Comparison of ENCODE assay signal across 8 cellular contexts in the genomic region with DNA sequence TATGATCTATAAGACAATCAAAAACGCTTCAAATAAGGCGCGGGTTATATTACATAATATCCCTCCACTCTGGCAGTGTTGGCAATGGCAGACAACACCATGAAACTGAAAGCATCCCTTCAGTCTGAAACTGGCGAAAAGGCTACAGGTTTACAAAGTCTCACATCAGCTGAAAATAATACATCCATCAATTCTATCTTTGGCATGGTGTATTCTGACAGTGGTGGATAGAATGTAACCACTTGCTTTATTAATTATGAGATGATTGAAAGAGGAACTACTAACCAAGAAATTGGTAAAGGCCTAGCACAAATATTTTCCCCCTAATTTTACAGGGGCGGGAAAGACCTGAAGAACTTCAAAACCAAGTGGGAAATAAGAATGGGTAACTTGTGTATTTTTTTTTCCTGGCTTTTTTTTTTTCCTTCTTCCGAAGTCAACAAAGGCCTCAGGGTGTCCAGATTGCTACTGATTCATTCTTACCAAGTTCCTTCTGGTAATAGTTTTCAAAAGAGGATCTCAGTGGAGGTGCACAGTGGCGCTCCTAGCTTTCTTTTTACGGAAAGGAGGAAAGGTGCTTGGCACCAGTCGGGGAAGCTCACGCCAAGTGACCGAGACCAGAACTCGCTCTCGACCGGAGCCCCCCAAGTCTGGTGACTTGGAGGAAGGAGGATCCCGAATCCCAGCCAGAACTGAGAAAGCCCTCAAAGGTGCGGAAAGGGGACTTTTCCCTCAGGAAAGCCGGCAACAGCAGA. TPM values are rescaled to one million over a fixed set of nuclear protein-coding genes. Genes with fewer than 3 reads are reported as not detected.
DNase-seq lines count a peak whose midpoint lies in the region; ATAC-seq and TF ChIP-seq lines count a peak whose summit lies in the region.

No MANE protein-coding gene starts in this region.

- peak overlapping the region; percentile 90 for H3K9ac ChIP-seq in HUES64 (ENCODE audit: low read depth, low read length)

- peaks cover 19% of the 10 kb centered on the region for H3K36me3 ChIP-seq in HUES64 (ENCODE audit: insufficient read depth, low read length)
- peaks cover 0 to 3% of the 10 kb centered on the region in 2 donors for H3K36me3 ChIP-seq in psoas muscle (ENCODE audit: insufficient read depth in 1 of 2, low read depth in 1 of 2)

- intact Hi-C loops in activated CD8-positive, alpha-beta T cell treated with anti-CD3 and anti-CD28 coated beads for 36 hours (cut with micrococcal nuclease), result loop anchor here (5.0 kb wide), 1 partner anchor 153 kb away; a partner anchor contains a TSS
- intact Hi-C loops in psoas muscle (cut with DNase I), result loop anchor here (5.0 to 10.0 kb wide), 2 partner anchors 153 to 155 kb away; a partner anchor contains a TSS

- no peak for TF ChIP-seq CTCF in activated CD8-positive, alpha-beta T cell treated with anti-CD3 and anti-CD28 coated beads for 36 hours (IDR thresholded peaks at IDR 0.05)
- no peak for TF ChIP-seq CTCF in psoas muscle (IDR thresholded peaks at IDR 0.05)

- ATAC-seq in GM19372 (IDR thresholded peaks at IDR 0.05; ENCODE audit: low read depth, unreplicated experiment) (peak; percentile 5), psoas muscle (peak in 3 of 4 donors; percentile 10 to 13 (median 12))
- ATAC-seq in activated CD8-positive, alpha-beta T cell treated with anti-CD3 and anti-CD28 coated beads for 36 hours, result no peak

- CTCF ChIA-PET in activated CD8-positive, alpha-beta T cell treated with anti-CD3 and anti-CD28 coated beads for 36 hours (lab: Charles Lee), result interaction anchor here (0.7 to 3.3 kb wide), 14 partner anchors 13 to 165 kb away, joined by 3 to 23 read pairs (median 3); no protein-coding TSS in a partner anchor

- 20% methylated on average over 15 of the region's 17 CpGs for WGBS in HUES64
- 8 to 9% (median 9%) methylated on average over 17 of the region's 17 CpGs for WGBS in psoas muscle, 3 donors

- DNase-seq in EH (ENCODE audit: low read depth), result peak; percentile 21
- no peak for DNase-seq in activated CD8-positive, alpha-beta T cell treated with anti-CD3 and anti-CD28 coated beads for 36 hours
- peak; percentile 18 for DNase-seq in glomerular visceral epithelial cell (ENCODE audit: extremely low spot score)
- no peak for DNase-seq in psoas muscle
- DNase-seq in HPDE6-E6E7 (ENCODE audit: extremely low spot score), result no peak
- no peak for DNase-seq in activated effector memory CD4-positive, alpha-beta T cell treated with anti-CD3 and anti-CD28 coated beads, Interleukin-2, amount 50 U/mL, for 16 hours

- peaks cover 51% of the 10 kb centered on the region for H3K4me1 Mint-ChIP-seq in activated CD8-positive, alpha-beta T cell treated with anti-CD3 and anti-CD28 coated beads for 36 hours (ENCODE audit: low read depth)

- peak overlapping the region; percentile 98 for H3K4me3 ChIP-seq in HUES64 (ENCODE audit: low read length)
- peak overlapping the region; percentile 96 for H3K4me3 ChIP-seq in psoas muscle

- no peaks in the 10 kb centered on the region for H3K9me3 Mint-ChIP-seq in activated CD8-positive, alpha-beta T cell treated with anti-CD3 and anti-CD28 coated beads for 36 hours

- peak overlapping the region; percentile 74 for H3K27ac ChIP-seq in HUES64 (ENCODE audit: low read depth, low read length)
- peak overlapping the region; percentile 86 for H3K27ac ChIP-seq in psoas muscle

- POLR2A ChIA-PET in activated CD8-positive, alpha-beta T cell treated with anti-CD3 and anti-CD28 coated beads for 36 hours (lab: Charles Lee), result interaction anchor here (1.5 kb wide), 2 partner anchors 8 to 13 kb away, joined by 5 to 6 read pairs; no protein-coding TSS in a partner anchor

- no peaks in the 10 kb centered on the region for H3K9me3 ChIP-seq in HUES64 (ENCODE audit: insufficient read depth, low read depth, low read length)
- H3K9me3 ChIP-seq in psoas muscle, result no peaks in the 10 kb centered on the region

- peaks cover 9% of the 10 kb centered on the region for H3K4me1 ChIP-seq in HUES64 (ENCODE audit: insufficient read depth, low read length)
- peaks cover 13% of the 10 kb centered on the region for H3K4me1 ChIP-seq in psoas muscle

- H3K27me3 ChIP-seq in HUES64 (ENCODE audit: insufficient read depth, low read length), result no peaks in the 10 kb centered on the region
- no peaks in the 10 kb centered on the region for H3K27me3 ChIP-seq in psoas muscle (ENCODE audit: insufficient read depth in 3 of 3, low read length in 2 of 3)

- H3K27ac Mint-ChIP-seq in activated CD8-positive, alpha-beta T cell treated with anti-CD3 and anti-CD28 coated beads for 36 hours, result peak overlapping the region; percentile 97

- H3K27me3 Mint-ChIP-seq in activated CD8-positive, alpha-beta T cell treated with anti-CD3 and anti-CD28 coated beads for 36 hours, result no peaks in the 10 kb centered on the region

- H3K4me3 Mint-ChIP-seq in activated CD8-positive, alpha-beta T cell treated with anti-CD3 and anti-CD28 coated beads for 36 hours, result peak overlapping the region; percentile 83

- H3K36me3 Mint-ChIP-seq in activated CD8-positive, alpha-beta T cell treated with anti-CD3 and anti-CD28 coated beads for 36 hours (ENCODE audit: low read depth), result peaks cover 23% of the 10 kb centered on the region

RNA-seq across cellular contexts. Expression of a gene that starts 0.7 kb away (rescaled TPM):
- 26.0 TPM for polyA plus RNA-seq in HUES64 (2013, experiment 1 of 2)
- 36.4 TPM for polyA plus RNA-seq in HUES64 (2013, experiment 2 of 2)
- total RNA-seq in activated CD8-positive, alpha-beta T cell treated with anti-CD3 and anti-CD28 coated beads for 36 hours, result 10 to 100 TPM; 81.2 to 87.5 TPM
- 10 to 100 TPM; 12.0 to 37.9 (median 23.8) TPM for total RNA-seq in psoas muscle
- 10 to 100 TPM in 1 of 3 donors, 1 to 10 TPM in 2; 3.3 to 14.3 (median 7.5) TPM for polyA plus RNA-seq in psoas muscle

RNA-seq across cellular contexts. Expression of a gene that starts 53.9 kb away (rescaled TPM):
- not detected for polyA plus RNA-seq in HUES64 (2013, experiment 1 of 2)
- not detected for polyA plus RNA-seq in HUES64 (2013, experiment 2 of 2)
- not detected for total RNA-seq in activated CD8-positive, alpha-beta T cell treated with anti-CD3 and anti-CD28 coated beads for 36 hours
- total RNA-seq in psoas muscle, result not detected
- polyA plus RNA-seq in psoas muscle, result not detected

Comparison
In these comparisons a context has a peak if more than half of its experiments do, and no peak if none do; other contexts are left out.
1. DNase-seq: peak in EH (single experiment) and glomerular visceral epithelial cell (single experiment); none in activated CD8-positive, alpha-beta T cell treated with anti-CD3 and anti-CD28 coated beads for 36 hours (single experiment), psoas muscle (0 of 2), HPDE6-E6E7 (single experiment) and activated effector memory CD4-positive, alpha-beta T cell treated with anti-CD3 and anti-CD28 coated beads, Interleukin-2, amount 50 U/mL, for 16 hours (single experiment).